1 cellular context compared by ENCODE assay signal in genomic region chr9:21677834-21678233, GRCh38.
TF ChIP-seq lines count a peak whose summit lies in the region.

No MANE protein-coding gene starts in this region.

TF ChIP-seq in Ishikawa, 13 proteins besides CTCF, POLR2A, EP300 and RAD21 (continued from another document):
- TF ChIP-seq, protein P1, sequence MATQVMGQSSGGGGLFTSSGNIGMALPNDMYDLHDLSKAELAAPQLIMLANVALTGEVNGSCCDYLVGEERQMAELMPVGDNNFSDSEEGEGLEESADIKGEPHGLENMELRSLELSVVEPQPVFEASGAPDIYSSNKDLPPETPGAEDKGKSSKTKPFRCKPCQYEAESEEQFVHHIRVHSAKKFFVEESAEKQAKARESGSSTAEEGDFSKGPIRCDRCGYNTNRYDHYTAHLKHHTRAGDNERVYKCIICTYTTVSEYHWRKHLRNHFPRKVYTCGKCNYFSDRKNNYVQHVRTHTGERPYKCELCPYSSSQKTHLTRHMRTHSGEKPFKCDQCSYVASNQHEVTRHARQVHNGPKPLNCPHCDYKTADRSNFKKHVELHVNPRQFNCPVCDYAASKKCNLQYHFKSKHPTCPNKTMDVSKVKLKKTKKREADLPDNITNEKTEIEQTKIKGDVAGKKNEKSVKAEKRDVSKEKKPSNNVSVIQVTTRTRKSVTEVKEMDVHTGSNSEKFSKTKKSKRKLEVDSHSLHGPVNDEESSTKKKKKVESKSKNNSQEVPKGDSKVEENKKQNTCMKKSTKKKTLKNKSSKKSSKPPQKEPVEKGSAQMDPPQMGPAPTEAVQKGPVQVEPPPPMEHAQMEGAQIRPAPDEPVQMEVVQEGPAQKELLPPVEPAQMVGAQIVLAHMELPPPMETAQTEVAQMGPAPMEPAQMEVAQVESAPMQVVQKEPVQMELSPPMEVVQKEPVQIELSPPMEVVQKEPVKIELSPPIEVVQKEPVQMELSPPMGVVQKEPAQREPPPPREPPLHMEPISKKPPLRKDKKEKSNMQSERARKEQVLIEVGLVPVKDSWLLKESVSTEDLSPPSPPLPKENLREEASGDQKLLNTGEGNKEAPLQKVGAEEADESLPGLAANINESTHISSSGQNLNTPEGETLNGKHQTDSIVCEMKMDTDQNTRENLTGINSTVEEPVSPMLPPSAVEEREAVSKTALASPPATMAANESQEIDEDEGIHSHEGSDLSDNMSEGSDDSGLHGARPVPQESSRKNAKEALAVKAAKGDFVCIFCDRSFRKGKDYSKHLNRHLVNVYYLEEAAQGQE (IDR thresholded peaks at IDR 0.05; ENCODE audit: low read depth), result no peak
- no peak for TF ChIP-seq CEBPB (IDR thresholded peaks at IDR 0.05)
- no peak for TF ChIP-seq NFIC (IDR thresholded peaks at IDR 0.05)
- no peak for TF ChIP-seq MAX (IDR thresholded peaks at IDR 0.05)
- no peak for TF ChIP-seq YY1 (IDR thresholded peaks at IDR 0.05; ENCODE audit: low read depth)
- no peak for TF ChIP-seq TAF1 (IDR thresholded peaks at IDR 0.05; ENCODE audit: low read depth)
- no peak for TF ChIP-seq CREB1 (IDR thresholded peaks at IDR 0.05; ENCODE audit: low read depth)
- TF ChIP-seq ZBTB7A (IDR thresholded peaks at IDR 0.05; ENCODE audit: low read depth), result no peak
- TF ChIP-seq USF1 (IDR thresholded peaks at IDR 0.05), result no peak
- no peak for TF ChIP-seq FOXM1 (IDR thresholded peaks at IDR 0.05; ENCODE audit: borderline replicate concordance, low read depth)
- no peak for TF ChIP-seq TCF12 (IDR thresholded peaks at IDR 0.05; ENCODE audit: low read depth)
- TF ChIP-seq TEAD4 (IDR thresholded peaks at IDR 0.05), result no peak
